ENCODE assay signal across 9 cellular contexts in genomic region chrX:16185725-16186136, GRCh38. TPM values are rescaled to one million over a fixed set of nuclear protein-coding genes. Genes with fewer than 3 reads are reported as not detected.
A peak's percentile ranks its signal among the peaks of the same experiment; 100 is the strongest.
DNase-seq lines count a peak whose midpoint lies in the region; ATAC-seq, FAIRE-seq and TF ChIP-seq lines count a peak whose summit lies in the region.
"Had no signal": no experiment of that assay in that cellular context is flagged by ENCODE, and none has a peak within 500 bp of the region (broad histone marks: within the 10 kb centered on the region; RNA-seq: fewer than 3 reads in every experiment).

No MANE protein-coding gene starts in this region.

- peak overlapping the region; percentile 97 to 99 (median 97) for H3K27ac Mint-ChIP-seq in H9

- no peak overlapping the region for H3T11ph ChIP-seq in H9 (ENCODE audit: low read length)

- H4K20me1 ChIP-seq in H9 (ENCODE audit: control insufficient read depth, insufficient read depth, insufficient read length) (no peaks in the 10 kb centered on the region), H1 (replicated peaks in 1 of 2; ENCODE audit: control insufficient read depth in 1 of 2, insufficient read depth in 2 of 2, low read length in 2 of 2) (no peaks in the 10 kb centered on the region)

- H3K27ac ChIP-seq in H9 (ENCODE audit: insufficient read length, low read depth, low read length), result peak overlapping the region; percentile 96
- H3K27ac ChIP-seq in H1 (ENCODE audit: low read depth, low read length), result peak overlapping the region; percentile 19; the same call in 1 of the 2 replicates
- H3K27ac ChIP-seq in ovary, result no peak overlapping the region

- H2AFZ ChIP-seq in H9 (ENCODE audit: low read length) (no peak overlapping the region), H1 (ENCODE audit: low read length) (no peak overlapping the region)

- no peaks in the 10 kb centered on the region; the same call in 1 of the 2 replicates for H3K27me3 Mint-ChIP-seq in H9 (ENCODE audit: low read depth)

- TF ChIP-seq RAD21 in H1 (IDR thresholded peaks at IDR 0.05 in 1 of 2, conservative IDR thresholded peaks at IDR 0.05 in 1 of 2; ENCODE audit: low read depth in 2 of 2, low read length in 2 of 2), result no peak

- H3K79me1 ChIP-seq in H9 (ENCODE audit: insufficient read depth, low read depth, low read length, poor library complexity, severe bottlenecking) (no peaks in the 10 kb centered on the region), H1 (ENCODE audit: low read depth, low read length) (no peaks in the 10 kb centered on the region)

- H2BK5ac ChIP-seq in H9 (ENCODE audit: insufficient read length, low read length) (no peak overlapping the region), H1 (ENCODE audit: low read depth, low read length) (peak overlapping the region; percentile 93; the same call in 1 of the 2 replicates)

- TF ChIP-seq EP300 in H1 (IDR thresholded peaks at IDR 0.05; ENCODE audit: borderline replicate concordance in 1 of 2, low read depth in 2 of 2, low read length in 2 of 2) (no peak), ovary (IDR thresholded peaks at IDR 0.05) (no peak)

- intact Hi-C loops in ovary (cut with DNase I), result no loop called here

- H2BK20ac ChIP-seq in H9 (ENCODE audit: low read depth, low read length, poor library complexity, severe bottlenecking) (no peak overlapping the region), H1 (ENCODE audit: low read length) (peak overlapping the region; percentile 28; the same call in 1 of the 2 replicates)

- peaks cover 3 to 18% of the 10 kb centered on the region in 2 experiments for H3K9me3 Mint-ChIP-seq in H9

- CTCF ChIA-PET in H1 (lab: Charles Lee; ENCODE audit: partially characterized antibody), result interaction anchor here (0.6 to 1.1 kb wide), 2 partner anchors 54 to 255 kb away, joined by 3 read pairs; no protein-coding TSS in a partner anchor

- peaks cover 11 to 29% (median 12%) of the 10 kb centered on the region in 3 experiments for H3K36me3 Mint-ChIP-seq in H9 (ENCODE audit: insufficient read depth in 1 of 3, low read depth in 3 of 3)

- TF ChIP-seq CTCF in H9 (conservative IDR thresholded peaks at IDR 0.05) (no peak), H1 (IDR thresholded peaks at IDR 0.05; ENCODE audit: control extremely low read depth in 1 of 3, insufficient read depth in 1 of 3, low read depth in 1 of 3, low read length in 3 of 3) (no peak), ovary (IDR thresholded peaks at IDR 0.05) (no peak)

- H3K56ac ChIP-seq in H9 (ENCODE audit: insufficient read length, low read depth, low read length) (no peak overlapping the region), H1 (replicated peaks; ENCODE audit: insufficient read length, low read depth, low read length) (no peak overlapping the region)

- H3K14ac ChIP-seq in H9 (ENCODE audit: insufficient read depth, low read length) (0 out of 2 replicates have a peak overlapping the region, but pooled peaks have one; percentile 13), H1 (ENCODE audit: insufficient read length) (peak overlapping the region; percentile 77)

- H3K4me2 ChIP-seq in H9 (ENCODE audit: insufficient read depth, insufficient read length, low read length), result no peak overlapping the region
- no peak overlapping the region; a peak in 2 of 4 replicates for H3K4me2 ChIP-seq in H1 (ENCODE audit: insufficient read depth in 1 of 2, low read depth in 2 of 2, low read length in 2 of 2)

- H2AK5ac ChIP-seq in H9 (ENCODE audit: insufficient read length, low read length) (peak overlapping the region; percentile 95), H1 (ENCODE audit: low read depth, low read length) (peak overlapping the region; percentile 83; the same call in 1 of the 2 replicates)

- H3K9me3 ChIP-seq in H9 (ENCODE audit: control insufficient read depth, low read depth, low read length) (no peaks in the 10 kb centered on the region), H1 (ENCODE audit: insufficient read depth in 2 of 2, low read depth in 1 of 2, low read length in 1 of 2) (no peaks in the 10 kb centered on the region), ovary (no peaks in the 10 kb centered on the region)

- H3K4me1 Mint-ChIP-seq in H9, result peaks cover 61 to 76% of the 10 kb centered on the region in 2 experiments

- H3K9ac ChIP-seq in H9 (ENCODE audit: extremely low read depth, insufficient read length, low read length) (no peak overlapping the region), H1 (replicated peaks in 1 of 4; ENCODE audit: extremely low read depth in 1 of 4, low read depth in 3 of 4, low read length in 3 of 4) (no peak overlapping the region)

- H3K36me3 ChIP-seq in H1 (ENCODE audit: control insufficient read depth in 2 of 4, insufficient read depth in 4 of 4, low read length in 3 of 4), result no peaks in the 10 kb centered on the region
- no peaks in the 10 kb centered on the region for H3K36me3 ChIP-seq in ovary

- H3K4me3 ChIP-seq in H1 (ENCODE audit: extremely low read depth in 1 of 4, insufficient read depth in 2 of 4, low read depth in 3 of 4, low read length in 4 of 4), result no peak overlapping the region
- H3K4me3 ChIP-seq in ovary, result no peak overlapping the region

- peak; percentile 100 for ATAC-seq in GM18511 (IDR thresholded peaks at IDR 0.05; ENCODE audit: unreplicated experiment)

- DNase-seq in H9 (no peak), M059J (ENCODE audit: low read depth) (peak; percentile 94), H1 (ENCODE audit: low read depth in 1 of 2, low spot score in 2 of 2) (no peak), ovary (no peak), frontal cortex (ENCODE audit: low spot score in 2 of 2) (no peak), globus pallidus (ENCODE audit: low spot score) (no peak), activated gamma-delta T cell (lab: John Stamatoyannopoulos, UW) (no peak)

- no peak overlapping the region for H3K18ac ChIP-seq in H9 (ENCODE audit: insufficient read length, low read depth, low read length)
- peak overlapping the region; percentile 80 for H3K18ac ChIP-seq in H1 (ENCODE audit: extremely low read depth, low read length)

- H4K8ac ChIP-seq in H9 (replicated peaks; ENCODE audit: insufficient read length, low read depth, low read length), result no peak overlapping the region
- H4K8ac ChIP-seq in H1 (ENCODE audit: extremely low read depth, insufficient read depth, low read length), result no peak overlapping the region

- H3K79me2 ChIP-seq in H9 (ENCODE audit: insufficient read depth, low read length) (no peaks in the 10 kb centered on the region), H1 (ENCODE audit: control insufficient read depth in 1 of 2, insufficient read depth in 2 of 2, low read length in 2 of 2) (no peaks in the 10 kb centered on the region)

- no CpG with 5 or more reads among the region's 2 CpGs for WGBS in H9 (ENCODE audit: extremely low coverage, insufficient read length, low lambda C conversion rate)
- WGBS in H1 (ENCODE audit: extremely low coverage in 1 of 2, insufficient coverage in 1 of 2, insufficient read length in 1 of 2, insufficient replicate concordance in 2 of 2, low coverage in 1 of 2, low lambda C conversion rate in 2 of 2, missing lambda C conversion rate in 1 of 2), 2 experiments, result 85% methylated on average over 2 of the region's 2 CpGs; no CpG with 5 or more reads in 1 of the 2 experiments
- 38 to 64% (median 47%) methylated on average over 2 of the region's 2 CpGs for WGBS in ovary, 3 donors

- peak overlapping the region in 1 of 2 experiments; percentile 5; a peak in 1 of 5 replicates for H3K4me3 Mint-ChIP-seq in H9

- H3K4me1 ChIP-seq in H9 (ENCODE audit: insufficient read depth, low read length), result peaks cover 19% of the 10 kb centered on the region
- H3K4me1 ChIP-seq in H1 (replicated peaks in 1 of 4; ENCODE audit: control insufficient read depth in 3 of 4, insufficient read depth in 4 of 4, low read length in 3 of 4), result peaks cover 2 to 16% (median 12%) of the 10 kb centered on the region in 4 experiments; a peak in 5 of 7 replicates
- no peaks in the 10 kb centered on the region for H3K4me1 ChIP-seq in ovary (ENCODE audit: insufficient read depth)

- H3K4ac ChIP-seq in H9 (ENCODE audit: low read depth, low read length) (no peak overlapping the region), H1 (replicated peaks; ENCODE audit: insufficient read length, low read depth, low read length) (peak overlapping the region; percentile 82)

- H2BK12ac ChIP-seq in H9 (ENCODE audit: insufficient read length, low read depth, low read length) (peak overlapping the region; percentile 46), H1 (ENCODE audit: low read depth, low read length) (peak overlapping the region; percentile 92)

- no peaks in the 10 kb centered on the region for H3K27me3 ChIP-seq in H9 (ENCODE audit: insufficient read depth, low read length)
- no peaks in the 10 kb centered on the region for H3K27me3 ChIP-seq in H1 (replicated peaks in 1 of 4; ENCODE audit: control insufficient read depth in 3 of 4, extremely low read depth in 1 of 4, insufficient read depth in 3 of 4, low read length in 3 of 4)
- no peaks in the 10 kb centered on the region for H3K27me3 ChIP-seq in ovary

- H4K5ac ChIP-seq in H9 (ENCODE audit: insufficient read length, low read depth, low read length) (no peak overlapping the region), H1 (ENCODE audit: insufficient read length, low read depth, low read length) (peak overlapping the region; percentile 93)

- H4K91ac ChIP-seq in H9 (ENCODE audit: insufficient read length, low read depth, low read length) (no peak overlapping the region), H1 (replicated peaks; ENCODE audit: insufficient read length, low read length) (peak overlapping the region; percentile 95)

- H2BK15ac ChIP-seq in H9 (ENCODE audit: low read depth, low read length), result 0 out of 2 replicates have a peak overlapping the region, but pooled peaks have one; percentile 61
- no peak overlapping the region for H2BK15ac ChIP-seq in H1 (ENCODE audit: low read length)

- H3K23me2 ChIP-seq in H9 (ENCODE audit: insufficient read length, low read depth, low read length, poor library complexity, severe bottlenecking) (no peaks in the 10 kb centered on the region), H1 (ENCODE audit: low read depth, low read length) (no peaks in the 10 kb centered on the region)

- no peak for TF ChIP-seq POLR2A in H1 (IDR thresholded peaks at IDR 0.05; ENCODE audit: control extremely low read depth in 1 of 2, low read depth in 2 of 2, low read length in 2 of 2)
- TF ChIP-seq POLR2A in ovary (IDR thresholded peaks at IDR 0.05), result no peak

- FAIRE-seq in H1 (lab: Jason Lieb, UNC), result peak; percentile 42
- FAIRE-seq in frontal cortex (lab: Jason Lieb, UNC), result no peak

- no peak overlapping the region for H2BK120ac ChIP-seq in H9 (ENCODE audit: low read depth, low read length, poor library complexity, severe bottlenecking)
- H2BK120ac ChIP-seq in H1 (replicated peaks; ENCODE audit: low read depth, low read length), result peak overlapping the region; percentile 88

- no peak overlapping the region for H3K23ac ChIP-seq in H9 (ENCODE audit: insufficient read length, low read depth, low read length)
- no peak overlapping the region for H3K23ac ChIP-seq in H1 (ENCODE audit: insufficient read length)

- POLR2A ChIA-PET in H1 (lab: Charles Lee; ENCODE audit: partially characterized antibody), result interaction anchor here (1.2 kb wide), 1 partner anchor 11 kb away, joined by 4 read pairs; no protein-coding TSS in a partner anchor

RNA-seq across cellular contexts. Expression of gene MAGEB17, which starts 18.4 kb away (rescaled TPM):
- 0.66 and 0.74 TPM in 2 replicates for total RNA-seq in H9 (2021)
- total RNA-seq in M059J (2014; rRNA removed; shearing (Covaris generic)), result not detected in 2 replicates
- 1.1 TPM in 1 of 2 replicates, not detected in the other for total RNA-seq in H1 (2021; fragmentation: NEBNext Ultra II Directional; extraction: Animal tissue kit (Norgen Biotek cat#: 25700))
- 0.48 and 0.53 TPM in 2 replicates for polyA plus RNA-seq in H1 (2011; rRNA removed)
- polyA plus RNA-seq in H1 (2011; cell fraction: cytosol; rRNA removed), result 0.89 TPM
- polyA plus RNA-seq in H1 (2011; cell fraction: nucleus; rRNA removed), result 2.1 TPM
- polyA plus RNA-seq in H1 (2012, experiment 1 of 2), result 0.94 to 1.8 TPM (median 1.3 TPM) in 4 replicates
- polyA plus RNA-seq in H1 (2012, experiment 2 of 2), result not detected
- 1.6 TPM for polyA plus RNA-seq in H1 (2013, experiment 1 of 2)
- polyA plus RNA-seq in H1 (2013, experiment 2 of 2), result 1.1 TPM
- 0.17 and 0.41 TPM in 2 replicates for polyA minus RNA-seq in H1 (2011; rRNA and poly(A)+ RNA removed)
- not detected for polyA minus RNA-seq in H1 (2011; cell fraction: cytosol; rRNA and poly(A)+ RNA removed)
- polyA minus RNA-seq in H1 (2011; cell fraction: nucleus; rRNA and poly(A)+ RNA removed), result 0.60 TPM
- under 1 TPM in 1 of 7 donors, not detected in 6; 0.17 TPM for total RNA-seq in ovary
- polyA plus RNA-seq in ovary, result under 1 TPM in 1 of 2 donors, not detected in 1; 0.05 TPM
- total RNA-seq in frontal cortex, result not detected
- total RNA-seq: skeletal muscle tissue had no signal

Comparison
In these comparisons a context has a peak if more than half of its experiments do, and no peak if none do; other contexts are left out.
1. H3K27ac ChIP-seq: peak in H9 (single experiment) and H1 (single experiment); none in ovary (0 of 2).